ENCODE assay signal across 16 cellular contexts in genomic region chr12:45298721-45299120, GRCh38.
A peak's percentile ranks its signal among the peaks of the same experiment; 100 is the strongest.
DNase-seq lines count a peak whose midpoint lies in the region; ATAC-seq, FAIRE-seq and TF ChIP-seq lines count a peak whose summit lies in the region.
"Had no signal": no experiment of that assay in that cellular context is flagged by ENCODE, and none has a peak within 500 bp of the region (broad histone marks: within the 10 kb centered on the region; RNA-seq: fewer than 3 reads in every experiment).

No MANE protein-coding gene starts in this region.

- H4K20me1 ChIP-seq in astrocyte (ENCODE audit: insufficient read depth, low read length) (peaks cover 8% of the 10 kb centered on the region), keratinocyte (ENCODE audit: control insufficient read depth, extremely low read depth, insufficient read depth, low read length) (no peaks in the 10 kb centered on the region)

- H3K27ac ChIP-seq in astrocyte (ENCODE audit: low read depth, low read length) (peak overlapping the region; percentile 61), keratinocyte (ENCODE audit: control insufficient read depth, insufficient read depth, low read length) (peak overlapping the region; percentile 30), subcutaneous abdominal adipose tissue (ENCODE audit: low read depth, low read length) (peak overlapping the region; percentile 77)
- H3K27ac ChIP-seq: BLaER1 treated with 17β-estradiol and CSF1 and Interleukin-3, amounts not matched to agents 10 nM and 100 nM; prostate gland had no signal

- dilution Hi-C loops in keratinocyte (cut with MboI; ENCODE audit: extremely low pct_ligation_motif_present, low sequenced_read_pairs), result no loop called here

- no peak for ATAC-seq in activated T-cell treated with anti-CD3 and anti-CD28 coated beads, Interleukin-2, amount 50 U/mL, for 72 hours (replicated peaks in 1 of 2)

- no peaks in the 10 kb centered on the region for H3K27me3 Mint-ChIP-seq in astrocyte (ENCODE audit: low read depth, unreplicated experiment)
- H3K27me3 Mint-ChIP-seq in activated T-cell treated with anti-CD3 and anti-CD28 coated beads, Interleukin-2, amount 50 U/mL, for 72 hours (ENCODE audit: low read depth), result no peaks in the 10 kb centered on the region
- H3K27me3 Mint-ChIP-seq in activated CD4-positive, alpha-beta T cell treated with anti-CD3 and anti-CD28 coated beads, Interleukin-2, amount 10 ng/mL, durations not matched to agents 24 days and 14 days, result no peaks in the 10 kb centered on the region
- H3K27me3 Mint-ChIP-seq: naive B cell had no signal

- H2AFZ ChIP-seq in astrocyte (ENCODE audit: low read depth, low read length) (no peak overlapping the region), keratinocyte (ENCODE audit: control insufficient read depth, low read length) (no peak overlapping the region)

- no peak overlapping the region for H3K9ac ChIP-seq in astrocyte (ENCODE audit: low read length)
- H3K9ac ChIP-seq in keratinocyte (ENCODE audit: control insufficient read depth, extremely low read depth, insufficient read depth, low read length), result no peak overlapping the region
- H3K9ac ChIP-seq in subcutaneous abdominal adipose tissue (ENCODE audit: low read length in 5 of 5), result peak overlapping the region in 1 of 5 donors; percentile 6
- H3K9ac ChIP-seq: BLaER1 treated with 17β-estradiol and CSF1 and Interleukin-3, amounts not matched to agents 10 nM and 100 nM had no signal

- H3K79me2 ChIP-seq in astrocyte (ENCODE audit: insufficient read depth, low read length) (peaks cover 59% of the 10 kb centered on the region), keratinocyte (ENCODE audit: control insufficient read depth, insufficient read depth, low read length) (peaks cover 68% of the 10 kb centered on the region)

- H3K36me3 ChIP-seq in astrocyte (ENCODE audit: insufficient read depth, low read length) (no peaks in the 10 kb centered on the region), keratinocyte (ENCODE audit: control insufficient read depth in 2 of 2, extremely low read depth in 1 of 2, insufficient read depth in 2 of 2, low read length in 2 of 2) (peaks cover 0 to 3% of the 10 kb centered on the region in 2 experiments), subcutaneous abdominal adipose tissue (ENCODE audit: control insufficient read depth in 5 of 5, insufficient read depth in 5 of 5, low read length in 5 of 5) (peaks cover 0 to 6% (median 0%) of the 10 kb centered on the region in 5 donors)
- H3K36me3 ChIP-seq: prostate gland had no signal

- no peaks in the 10 kb centered on the region for H3K9me3 Mint-ChIP-seq in astrocyte (ENCODE audit: unreplicated experiment)
- no peaks in the 10 kb centered on the region for H3K9me3 Mint-ChIP-seq in activated T-cell treated with anti-CD3 and anti-CD28 coated beads, Interleukin-2, amount 50 U/mL, for 72 hours
- H3K9me3 Mint-ChIP-seq in activated CD4-positive, alpha-beta T cell treated with anti-CD3 and anti-CD28 coated beads, Interleukin-2, amount 10 ng/mL, durations not matched to agents 24 days and 14 days, result no peaks in the 10 kb centered on the region
- H3K9me3 Mint-ChIP-seq: activated T-helper 2 cell treated with anti-CD3 and anti-CD28 coated beads, Interferon-gamma antibody, Interleukin-2, Interleukin-4, amounts not matched to agents 10 μg/mL and 5 μg/mL and 100 μg/mL, durations not matched to agents 14 hours and 24 hours and 36 hours; naive B cell had no signal

- TF ChIP-seq CTCF in astrocyte (IDR thresholded peaks at IDR 0.05; ENCODE audit: insufficient read depth, low read depth, low read length), result no peak
- no peak for TF ChIP-seq CTCF in keratinocyte (optimal IDR thresholded peaks at IDR 0.05 in 1 of 3, IDR thresholded peaks at IDR 0.05 in 1 of 3, conservative IDR thresholded peaks at IDR 0.05 in 1 of 3; ENCODE audit: extremely low read depth in 1 of 3, insufficient read depth in 2 of 3, low read length in 3 of 3)

- FAIRE-seq in astrocyte (lab: Jason Lieb, UNC) (no peak), keratinocyte (lab: Jason Lieb, UNC) (no peak)
- FAIRE-seq: colon, TTC549 had no signal

- no peak overlapping the region for H3K4me3 Mint-ChIP-seq in astrocyte (ENCODE audit: unreplicated experiment)
- H3K4me3 Mint-ChIP-seq in activated T-cell treated with anti-CD3 and anti-CD28 coated beads, Interleukin-2, amount 50 U/mL, for 72 hours, result no peak overlapping the region
- H3K4me3 Mint-ChIP-seq in activated CD4-positive, alpha-beta T cell treated with anti-CD3 and anti-CD28 coated beads, Interleukin-2, amount 10 ng/mL, durations not matched to agents 24 days and 14 days, result no peak overlapping the region
- H3K4me3 Mint-ChIP-seq: naive B cell had no signal

- peaks cover 10% of the 10 kb centered on the region for H3K4me1 ChIP-seq in astrocyte (ENCODE audit: insufficient read depth, low read length)
- peaks cover 27% of the 10 kb centered on the region for H3K4me1 ChIP-seq in keratinocyte (ENCODE audit: control insufficient read depth, extremely low read depth, insufficient read depth, low read length)
- peaks cover 0 to 25% (median 18%) of the 10 kb centered on the region in 5 donors for H3K4me1 ChIP-seq in subcutaneous abdominal adipose tissue (ENCODE audit: control insufficient read depth in 5 of 5, insufficient read depth in 5 of 5, low read length in 5 of 5)
- H3K4me1 ChIP-seq: BLaER1 treated with 17β-estradiol and CSF1 and Interleukin-3, amounts not matched to agents 10 nM and 100 nM; prostate gland had no signal

- H3K27ac Mint-ChIP-seq in astrocyte (ENCODE audit: unreplicated experiment), result no peak overlapping the region
- no peak overlapping the region for H3K27ac Mint-ChIP-seq in activated T-cell treated with anti-CD3 and anti-CD28 coated beads, Interleukin-2, amount 50 U/mL, for 72 hours
- H3K27ac Mint-ChIP-seq in activated CD4-positive, alpha-beta T cell treated with anti-CD3 and anti-CD28 coated beads, Interleukin-2, amount 10 ng/mL, durations not matched to agents 24 days and 14 days, result no peak overlapping the region
- H3K27ac Mint-ChIP-seq: activated T-helper 2 cell treated with anti-CD3 and anti-CD28 coated beads, Interferon-gamma antibody, Interleukin-2, Interleukin-4, amounts not matched to agents 10 μg/mL and 5 μg/mL and 100 μg/mL, durations not matched to agents 14 hours and 24 hours and 36 hours; naive B cell had no signal

- peaks cover 3% of the 10 kb centered on the region for H3K36me3 Mint-ChIP-seq in astrocyte (ENCODE audit: low read depth, unreplicated experiment)
- H3K36me3 Mint-ChIP-seq in activated T-cell treated with anti-CD3 and anti-CD28 coated beads, Interleukin-2, amount 50 U/mL, for 72 hours (ENCODE audit: insufficient read depth in 2 of 2), result no peaks in the 10 kb centered on the region
- H3K36me3 Mint-ChIP-seq in activated CD4-positive, alpha-beta T cell treated with anti-CD3 and anti-CD28 coated beads, Interleukin-2, amount 10 ng/mL, durations not matched to agents 24 days and 14 days (ENCODE audit: low read depth), result peaks cover 2% of the 10 kb centered on the region

- H3K4me3 ChIP-seq in astrocyte (ENCODE audit: insufficient read depth, low read depth, low read length) (no peak overlapping the region), keratinocyte (ENCODE audit: control insufficient read depth in 2 of 3, extremely low read depth in 1 of 3, insufficient read depth in 2 of 3, low read depth in 1 of 3, low read length in 3 of 3) (no peak overlapping the region), subcutaneous abdominal adipose tissue (ENCODE audit: low read depth in 1 of 5, low read length in 5 of 5) (no peak overlapping the region)
- H3K4me3 ChIP-seq: BLaER1 treated with 17β-estradiol and CSF1 and Interleukin-3, amounts not matched to agents 10 nM and 100 nM; prostate gland had no signal

- H3K4me2 ChIP-seq in astrocyte (ENCODE audit: low read length) (peak overlapping the region; percentile 4), keratinocyte (ENCODE audit: control insufficient read depth, extremely low read depth, insufficient read depth, low read depth, low read length) (peak overlapping the region; percentile 4)
- H3K4me2 ChIP-seq: BLaER1 treated with 17β-estradiol and CSF1 and Interleukin-3, amounts not matched to agents 10 nM and 100 nM had no signal

- H3K9me1 ChIP-seq in keratinocyte (ENCODE audit: control insufficient read depth, extremely low read depth, insufficient read depth, low read length), result no peaks in the 10 kb centered on the region

- DNase-seq in OCI-M1 (lab: John Stamatoyannopoulos, UW) (peak; percentile 63), astrocyte (ENCODE audit: low read depth) (peak; percentile 14), keratinocyte (ENCODE audit: low read depth, low spot score) (no peak)
- DNase-seq in activated CD4-positive, alpha-beta T cell treated with anti-CD3 and anti-CD28 coated beads, Interleukin-2, amount 50 U/mL, for 1 hour, result no peak
- no peak for DNase-seq in activated effector memory CD4-positive, alpha-beta T cell treated with anti-CD3 and anti-CD28 coated beads, Interleukin-2, amount 50 U/mL, for 16 hours
- no peak for DNase-seq in activated T-cell treated with anti-CD3 and anti-CD28 coated beads, Interleukin-2, amount 50 U/mL, for 72 hours
- no peak for DNase-seq in activated CD4-positive, alpha-beta T cell treated with anti-CD3 and anti-CD28 coated beads, Interleukin-2, amount 10 ng/mL, durations not matched to agents 24 days and 14 days
- DNase-seq: DMS79, naive B cell, NCI-H1436 treated with DMSO at 0.1 percent for 48 hours had no signal

- H3K4me1 Mint-ChIP-seq in astrocyte (ENCODE audit: low read depth, unreplicated experiment), result peaks cover 17% of the 10 kb centered on the region
- H3K4me1 Mint-ChIP-seq in activated T-cell treated with anti-CD3 and anti-CD28 coated beads, Interleukin-2, amount 50 U/mL, for 72 hours (ENCODE audit: low read depth), result no peaks in the 10 kb centered on the region
- no peaks in the 10 kb centered on the region for H3K4me1 Mint-ChIP-seq in activated CD4-positive, alpha-beta T cell treated with anti-CD3 and anti-CD28 coated beads, Interleukin-2, amount 10 ng/mL, durations not matched to agents 24 days and 14 days
- H3K4me1 Mint-ChIP-seq: naive B cell had no signal

- H3K9me3 ChIP-seq in astrocyte (ENCODE audit: insufficient read depth, low read depth, low read length), result no peaks in the 10 kb centered on the region
- H3K9me3 ChIP-seq in keratinocyte (ENCODE audit: control insufficient read depth, low read depth, low read length), result no peaks in the 10 kb centered on the region
- no peaks in the 10 kb centered on the region for H3K9me3 ChIP-seq in subcutaneous abdominal adipose tissue (ENCODE audit: control insufficient read depth in 5 of 5, low read length in 5 of 5)
- H3K9me3 ChIP-seq: BLaER1 treated with 17β-estradiol and CSF1 and Interleukin-3, amounts not matched to agents 10 nM and 100 nM; prostate gland had no signal

- no peaks in the 10 kb centered on the region for H3K27me3 ChIP-seq in astrocyte (ENCODE audit: insufficient read depth, low read length)
- H3K27me3 ChIP-seq in keratinocyte (ENCODE audit: control insufficient read depth, extremely low read depth, insufficient read depth, low read length), result no peaks in the 10 kb centered on the region
- H3K27me3 ChIP-seq in subcutaneous abdominal adipose tissue (ENCODE audit: control insufficient read depth in 5 of 5, insufficient read depth in 4 of 5, low read length in 5 of 5), result no peaks in the 10 kb centered on the region
- H3K27me3 ChIP-seq: BLaER1 treated with 17β-estradiol and CSF1 and Interleukin-3, amounts not matched to agents 10 nM and 100 nM had no signal

- intact Hi-C loops in activated CD4-positive, alpha-beta T cell treated with anti-CD3 and anti-CD28 coated beads, Interleukin-2, amount 10 ng/mL, durations not matched to agents 24 days and 14 days (cut with micrococcal nuclease), result no loop called here

Comparison
In these comparisons a context has a peak if more than half of its experiments do, and no peak if none do; other contexts are left out.
1. DNase-seq: peak in OCI-M1 (single experiment) and astrocyte (single experiment); none in keratinocyte (single experiment), activated CD4-positive, alpha-beta T cell treated with anti-CD3 and anti-CD28 coated beads, Interleukin-2, amount 50 U/mL, for 1 hour (single experiment), activated effector memory CD4-positive, alpha-beta T cell treated with anti-CD3 and anti-CD28 coated beads, Interleukin-2, amount 50 U/mL, for 16 hours (single experiment), activated T-cell treated with anti-CD3 and anti-CD28 coated beads, Interleukin-2, amount 50 U/mL, for 72 hours (0 of 2) and activated CD4-positive, alpha-beta T cell treated with anti-CD3 and anti-CD28 coated beads, Interleukin-2, amount 10 ng/mL, durations not matched to agents 24 days and 14 days (single experiment).
2. Peak in every context shown above with its lines, with median percentiles within 50 percentile points of each other: H3K27ac ChIP-seq.